ENCODE assay signal across 14 cellular contexts in genomic region chr2:207807516-207807915, GRCh38. TPM values are rescaled to one million over a fixed set of nuclear protein-coding genes. Genes with fewer than 3 reads are reported as not detected.
DNase-seq lines count a peak whose midpoint lies in the region; ATAC-seq and TF ChIP-seq lines count a peak whose summit lies in the region.
"Had no signal": no experiment of that assay in that cellular context is flagged by ENCODE, and none has a peak within 500 bp of the region (broad histone marks: within the 10 kb centered on the region; RNA-seq: fewer than 3 reads in every experiment).

No MANE protein-coding gene starts in this region.

- H2AFZ ChIP-seq in GM23338, result no peak overlapping the region; the same call in 1 of the 2 replicates
- no peak overlapping the region for H2AFZ ChIP-seq in MM.1S (ENCODE audit: low read length)

- peaks cover 2 to 5% of the 10 kb centered on the region in 2 donors for H3K4me1 Mint-ChIP-seq in natural killer cell treated with Interleukin-12 subunit alpha and Interleukin-12 subunit beta and Interleukin-15 and Interleukin-18, amount 100 ng/mL, for 72 hours (ENCODE audit: low read depth in 2 of 2)
- H3K4me1 Mint-ChIP-seq in natural killer cell (no peaks in the 10 kb centered on the region), GM23338 (peaks cover 41% of the 10 kb centered on the region), Caco-2 (ENCODE audit: low read depth, unreplicated experiment) (peaks cover 30% of the 10 kb centered on the region)

- no peaks in the 10 kb centered on the region for H3K36me3 ChIP-seq in GM23338 (ENCODE audit: insufficient read depth)
- H3K36me3 ChIP-seq in Caco-2 (ENCODE audit: control insufficient read depth, insufficient read depth, low read length), result no peaks in the 10 kb centered on the region
- H3K36me3 ChIP-seq in MM.1S (replicated peaks; ENCODE audit: insufficient read depth, low read length), result no peaks in the 10 kb centered on the region
- H3K36me3 ChIP-seq: tibial artery had no signal

- no peak for DNase-seq in natural killer cell treated with Interleukin-12 subunit alpha and Interleukin-12 subunit beta and Interleukin-15 and Interleukin-18, amount 100 ng/mL, for 72 hours (ENCODE audit: low spot score)
- DNase-seq in natural killer cell, result no peak
- no peak for DNase-seq in GM23338 (ENCODE audit: low spot score)
- no peak for DNase-seq in NCI-H2081 treated with DMSO at 0.1 percent for 48 hours (lab: John Stamatoyannopoulos, UW)
- DNase-seq in activated T-cell treated with anti-CD3 and anti-CD28 coated beads, Interleukin-2, amount 50 U/mL, for 48 hours, result no peak
- DNase-seq in Caco-2, result no peak
- no peak for DNase-seq in MM.1S
- DNase-seq: aorta, foreskin keratinocyte, HCEC 1CT, NCI-H526 treated with DMSO at 0.1 percent for 48 hours, tibial artery had no signal

- no peak overlapping the region for H3K9ac ChIP-seq in MM.1S (ENCODE audit: low read length)

- no peaks in the 10 kb centered on the region for H4K20me1 ChIP-seq in GM23338 (replicated peaks; ENCODE audit: insufficient read depth)
- no peaks in the 10 kb centered on the region for H4K20me1 ChIP-seq in MM.1S (ENCODE audit: insufficient read depth, low read length)

- H3K79me2 ChIP-seq in GM23338 (replicated peaks; ENCODE audit: insufficient read depth), result no peaks in the 10 kb centered on the region
- H3K79me2 ChIP-seq in MM.1S (ENCODE audit: low read length), result no peaks in the 10 kb centered on the region

- peak in 1 of 2 donors; percentile 76 for ATAC-seq in natural killer cell treated with Interleukin-12 subunit alpha and Interleukin-12 subunit beta and Interleukin-15 and Interleukin-18, amount 100 ng/mL, for 72 hours
- ATAC-seq in natural killer cell (no peak), GM23338 (no peak), HG03571 (IDR thresholded peaks at IDR 0.05; ENCODE audit: unreplicated experiment) (peak; percentile 46)
- ATAC-seq: foreskin keratinocyte had no signal

- H3K27me3 Mint-ChIP-seq in natural killer cell treated with Interleukin-12 subunit alpha and Interleukin-12 subunit beta and Interleukin-15 and Interleukin-18, amount 100 ng/mL, for 72 hours, result peaks cover 4 to 6% of the 10 kb centered on the region in 2 donors
- no peaks in the 10 kb centered on the region for H3K27me3 Mint-ChIP-seq in natural killer cell (ENCODE audit: low read depth in 2 of 2)
- H3K27me3 Mint-ChIP-seq in GM23338 (ENCODE audit: insufficient read depth, low read depth, poor library complexity), result peaks cover 7% of the 10 kb centered on the region
- no peaks in the 10 kb centered on the region for H3K27me3 Mint-ChIP-seq in Caco-2 (ENCODE audit: insufficient read depth, unreplicated experiment)

- H3K9me3 ChIP-seq in Caco-2 (no peaks in the 10 kb centered on the region), MM.1S (replicated peaks; ENCODE audit: insufficient read depth, low read length) (no peaks in the 10 kb centered on the region)
- H3K9me3 ChIP-seq: tibial artery had no signal

- POLR2A ChIA-PET in Caco-2 (lab: Charles Lee), result no interaction called here

- no peak for TF ChIP-seq CTCF in natural killer cell (IDR thresholded peaks at IDR 0.05)
- TF ChIP-seq CTCF in GM23338 (conservative IDR thresholded peaks at IDR 0.05; ENCODE audit: low read depth in 2 of 2), result no peak
- no peak for TF ChIP-seq CTCF in Caco-2 (IDR thresholded peaks at IDR 0.05; ENCODE audit: insufficient read depth in 1 of 2, low read depth in 1 of 2, low read length in 1 of 2, severe bottlenecking in 1 of 2, unreplicated experiment in 1 of 2)
- no peak for TF ChIP-seq CTCF in MM.1S (IDR thresholded peaks at IDR 0.05; ENCODE audit: low read length)

- H3K4me3 ChIP-seq in GM23338, result no peak overlapping the region
- H3K4me3 ChIP-seq in Caco-2 (ENCODE audit: low read depth, low read length), result no peak overlapping the region
- no peak overlapping the region for H3K4me3 ChIP-seq in MM.1S (ENCODE audit: low read length)
- H3K4me3 ChIP-seq: tibial artery had no signal

- H3K9me2 ChIP-seq in GM23338 (ENCODE audit: insufficient read depth) (no peaks in the 10 kb centered on the region; the same call in 1 of the 2 replicates), MM.1S (replicated peaks; ENCODE audit: insufficient read depth, low read length) (no peaks in the 10 kb centered on the region)

- no TSS peak for BruUV-seq in Caco-2 (replicated peaks; lab: Mats Ljungman, UMichigan)

- CTCF ChIA-PET in Caco-2 (lab: Charles Lee), result no interaction called here

- H3K27ac ChIP-seq in GM23338 (ENCODE audit: low read depth), result no peak overlapping the region
- H3K27ac ChIP-seq in MM.1S (ENCODE audit: low read length), result no peak overlapping the region
- H3K27ac ChIP-seq: foreskin keratinocyte, RWPE1, tibial artery had no signal

- H3K27me3 ChIP-seq in GM23338 (ENCODE audit: insufficient read depth) (no peaks in the 10 kb centered on the region), Caco-2 (replicated peaks; ENCODE audit: control insufficient read depth, insufficient read depth, low read length) (no peaks in the 10 kb centered on the region), MM.1S (replicated peaks; ENCODE audit: insufficient read depth, low read length) (no peaks in the 10 kb centered on the region)
- H3K27me3 ChIP-seq: foreskin keratinocyte, tibial artery had no signal

- intact Hi-C loops in natural killer cell (cut with micrococcal nuclease) (no loop called here), Caco-2 (cut with micrococcal nuclease; ENCODE audit: unreplicated experiment) (no loop called here)

- H3F3A ChIP-seq in GM23338 (replicated peaks; ENCODE audit: low read depth) (peaks cover 17% of the 10 kb centered on the region), MM.1S (ENCODE audit: insufficient read depth, low read length) (no peaks in the 10 kb centered on the region)

- H3K4me1 ChIP-seq in GM23338 (ENCODE audit: insufficient read depth), result peaks cover 23% of the 10 kb centered on the region
- H3K4me1 ChIP-seq in Caco-2, result peaks cover 44% of the 10 kb centered on the region
- no peaks in the 10 kb centered on the region for H3K4me1 ChIP-seq in MM.1S (ENCODE audit: low read length)
- H3K4me1 ChIP-seq: tibial artery had no signal

- no peaks in the 10 kb centered on the region for H3K9me3 Mint-ChIP-seq in natural killer cell treated with Interleukin-12 subunit alpha and Interleukin-12 subunit beta and Interleukin-15 and Interleukin-18, amount 100 ng/mL, for 72 hours
- H3K9me3 Mint-ChIP-seq in natural killer cell (no peaks in the 10 kb centered on the region), GM23338 (no peaks in the 10 kb centered on the region), Caco-2 (ENCODE audit: unreplicated experiment) (no peaks in the 10 kb centered on the region)

- no peak overlapping the region for H3K27ac Mint-ChIP-seq in natural killer cell treated with Interleukin-12 subunit alpha and Interleukin-12 subunit beta and Interleukin-15 and Interleukin-18, amount 100 ng/mL, for 72 hours
- H3K27ac Mint-ChIP-seq in natural killer cell (no peak overlapping the region), GM23338 (0 out of 2 replicates have a peak overlapping the region, but pooled peaks have one; percentile 56), Caco-2 (ENCODE audit: unreplicated experiment) (no peak overlapping the region)

- H3K4me3 Mint-ChIP-seq in natural killer cell treated with Interleukin-12 subunit alpha and Interleukin-12 subunit beta and Interleukin-15 and Interleukin-18, amount 100 ng/mL, for 72 hours, result peak overlapping the region; percentile 44
- H3K4me3 Mint-ChIP-seq in natural killer cell (no peak overlapping the region), GM23338 (no peak overlapping the region; the same call in 2 of the 3 replicates), Caco-2 (ENCODE audit: unreplicated experiment) (no peak overlapping the region)

- H3K36me3 Mint-ChIP-seq in natural killer cell treated with Interleukin-12 subunit alpha and Interleukin-12 subunit beta and Interleukin-15 and Interleukin-18, amount 100 ng/mL, for 72 hours, result no peaks in the 10 kb centered on the region
- H3K36me3 Mint-ChIP-seq in natural killer cell (no peaks in the 10 kb centered on the region), GM23338 (ENCODE audit: low read depth) (no peaks in the 10 kb centered on the region), Caco-2 (ENCODE audit: insufficient read depth, unreplicated experiment) (no peaks in the 10 kb centered on the region)

- H3K4me2 ChIP-seq in GM23338, result no peak overlapping the region
- no peak overlapping the region for H3K4me2 ChIP-seq in MM.1S (ENCODE audit: low read depth, low read length)

TF ChIP-seq in GM23338, 12 proteins besides CTCF, POLR2A, EP300 and RAD21 (continues in another document):
- no peak for TF ChIP-seq ZNF114 (CRISPR knock-in tag; IDR thresholded peaks at IDR 0.05)
- no peak for TF ChIP-seq POLR2AphosphoS5 (IDR thresholded peaks at IDR 0.05; ENCODE audit: low read depth)
- no peak for TF ChIP-seq EZH2phosphoT487 (IDR thresholded peaks at IDR 0.05; ENCODE audit: unreplicated experiment)
- no peak for TF ChIP-seq CREB1 (CRISPR knock-in tag; IDR thresholded peaks at IDR 0.05; ENCODE audit: low read depth)
- no peak for TF ChIP-seq NANOG (IDR thresholded peaks at IDR 0.05; ENCODE audit: borderline replicate concordance)
- TF ChIP-seq STAT1 (IDR thresholded peaks at IDR 0.05; ENCODE audit: unreplicated experiment), result no peak
- no peak for TF ChIP-seq EZH2 (IDR thresholded peaks at IDR 0.05; ENCODE audit: low read depth, unreplicated experiment)

RNA-seq across cellular contexts. Expression of gene FZD5, which starts 37.8 kb away (rescaled TPM):
- total RNA-seq in natural killer cell treated with Interleukin-12 subunit alpha and Interleukin-12 subunit beta and Interleukin-15 and Interleukin-18, amount 100 ng/mL, for 72 hours, result under 1 TPM; 0.45 to 0.88 TPM
- total RNA-seq in natural killer cell, result 1 to 10 TPM in 1 of 3 donors, under 1 TPM in 2; 0.38 to 1.0 (median 0.42) TPM
- 80.5 and 94.8 TPM in 2 replicates for total RNA-seq in GM23338 (2014; rRNA removed; shearing (Covaris generic))
- polyA plus RNA-seq in GM23338 (2016; fragmentation: Nextera tagmentation; extraction: Ambion mirVana), result 28.1 and 32.3 TPM in 2 replicates
- 59.1 and 61.4 TPM in 2 replicates for total RNA-seq in Caco-2 (2022)

Comparison
In these comparisons a context has a peak if more than half of its experiments do, and no peak if none do; other contexts are left out.
1. RNA of gene FZD5, which starts 37.8 kb away (total RNA-seq): 80.5 to 94.8 TPM in GM23338 and 59.1 to 61.4 TPM in Caco-2; 0.45 to 0.88 TPM in natural killer cell treated with Interleukin-12 subunit alpha and Interleukin-12 subunit beta and Interleukin-15 and Interleukin-18, amount 100 ng/mL, for 72 hours and 0.38 to 1.0 TPM in natural killer cell; every median in the first group is over 10 times any median in the second.